Comparison of ENCODE assay signal across 8 cellular contexts in genomic region chr9:112348993-112349333, GRCh38. TPM values are rescaled to one million over a fixed set of nuclear protein-coding genes. Genes with fewer than 3 reads are reported as not detected.
A peak's percentile ranks its signal among the peaks of the same experiment; 100 is the strongest.
DNase-seq lines count a peak whose midpoint lies in the region; ATAC-seq, FAIRE-seq and TF ChIP-seq lines count a peak whose summit lies in the region.

No MANE protein-coding gene starts in this region.

- H3K27ac ChIP-seq in CD4-positive, alpha-beta T cell (ENCODE audit: low read depth, low read length) = no peak overlapping the region
- H3K27ac ChIP-seq in MM.1S (ENCODE audit: low read length) = no peak overlapping the region
- H3K27ac ChIP-seq in endothelial cell of umbilical vein (ENCODE audit: insufficient read depth, low read depth, low read length) = peak overlapping the region; percentile 5

- no peaks in the 10 kb centered on the region for H3K9me3 Mint-ChIP-seq in CD4-positive, alpha-beta T cell
- H3K9me3 Mint-ChIP-seq in natural killer cell = peaks cover 0 to 2% of the 10 kb centered on the region in 2 donors

- TF ChIP-seq POLR2A in endothelial cell of umbilical vein (IDR thresholded peaks at IDR 0.05; ENCODE audit: low read depth, low read length) = no peak

- H3K4me2 ChIP-seq in MM.1S (ENCODE audit: low read depth, low read length) = peak overlapping the region; percentile 61
- H3K4me2 ChIP-seq in endothelial cell of umbilical vein (ENCODE audit: insufficient read depth, low read length) = peak overlapping the region; percentile 93

- H3F3A ChIP-seq in MM.1S (ENCODE audit: insufficient read depth, low read length) = no peaks in the 10 kb centered on the region

- H3K4me1 ChIP-seq in MM.1S (ENCODE audit: low read length) (peaks cover 5% of the 10 kb centered on the region; the same call in 1 of the 2 replicates), endothelial cell of umbilical vein (ENCODE audit: control insufficient read depth, extremely low read depth, insufficient read depth, low read length) (peaks cover 6% of the 10 kb centered on the region)

- peak; percentile 12 for ATAC-seq in CD4-positive, alpha-beta T cell (ENCODE audit: poor library complexity)
- ATAC-seq in natural killer cell = no peak
- ATAC-seq in GM21528 (IDR thresholded peaks at IDR 0.05; ENCODE audit: low FRiP score, unreplicated experiment) = no peak
- ATAC-seq in HG03095 (IDR thresholded peaks at IDR 0.05; ENCODE audit: unreplicated experiment) = no peak

- no peak for TF ChIP-seq CTCF in CD4-positive, alpha-beta T cell (IDR thresholded peaks at IDR 0.05)
- TF ChIP-seq CTCF in MM.1S (IDR thresholded peaks at IDR 0.05; ENCODE audit: low read length) = no peak
- TF ChIP-seq CTCF in endothelial cell of umbilical vein (IDR thresholded peaks at IDR 0.05; ENCODE audit: extremely low read depth in 1 of 2, insufficient read depth in 1 of 2, low read depth in 1 of 2, low read length in 2 of 2) = no peak
- no peak for TF ChIP-seq CTCF in natural killer cell (IDR thresholded peaks at IDR 0.05)

- H3K9me3 ChIP-seq in CD4-positive, alpha-beta T cell (ENCODE audit: control insufficient read depth, low read length) = no peaks in the 10 kb centered on the region
- no peaks in the 10 kb centered on the region for H3K9me3 ChIP-seq in MM.1S (replicated peaks; ENCODE audit: insufficient read depth, low read length)
- H3K9me3 ChIP-seq in endothelial cell of umbilical vein (replicated peaks; ENCODE audit: control insufficient read depth, insufficient read depth, low read length) = no peaks in the 10 kb centered on the region

- H3K27me3 ChIP-seq in CD4-positive, alpha-beta T cell (ENCODE audit: control insufficient read depth, insufficient read depth, low read length) = no peaks in the 10 kb centered on the region
- H3K27me3 ChIP-seq in MM.1S (replicated peaks; ENCODE audit: insufficient read depth, low read length) = no peaks in the 10 kb centered on the region
- no peaks in the 10 kb centered on the region for H3K27me3 ChIP-seq in endothelial cell of umbilical vein (ENCODE audit: control insufficient read depth in 2 of 2, insufficient read depth in 2 of 2, low read length in 2 of 2)

- dilution Hi-C loops in endothelial cell of umbilical vein (cut with MboI; ENCODE audit: extremely low pct_ligation_motif_present, low sequenced_read_pairs) = no loop called here

- no TSS peak for BruUV-seq in endothelial cell of umbilical vein (replicated peaks; lab: Mats Ljungman, UMichigan)

- CTCF ChIA-PET in CD4-positive, alpha-beta T cell (lab: Charles Lee) = no interaction called here
- CTCF ChIA-PET in endothelial cell of umbilical vein (lab: Charles Lee) = interaction anchor here (0.6 kb wide), 1 partner anchor 236 kb away, joined by 3 read pairs; no protein-coding TSS in a partner anchor

- peak overlapping the region; percentile 77 for H3K27ac Mint-ChIP-seq in CD4-positive, alpha-beta T cell
- H3K27ac Mint-ChIP-seq in natural killer cell = peak overlapping the region in 1 of 2 donors; percentile 64

- H2AFZ ChIP-seq in MM.1S (ENCODE audit: low read length) (peak overlapping the region; percentile 81), endothelial cell of umbilical vein (ENCODE audit: low read depth, low read length) (peak overlapping the region; percentile 91)

- intact Hi-C loops in CD4-positive, alpha-beta T cell (cut with DNase I, micrococcal nuclease) = no loop called here
- intact Hi-C loops in endothelial cell of umbilical vein (cut with micrococcal nuclease) = no loop called here
- intact Hi-C loops in natural killer cell (cut with micrococcal nuclease) = no loop called here

- H3K4me1 Mint-ChIP-seq in CD4-positive, alpha-beta T cell (ENCODE audit: low read depth) = peaks cover 14% of the 10 kb centered on the region
- peaks cover 11 to 13% of the 10 kb centered on the region in 2 donors for H3K4me1 Mint-ChIP-seq in natural killer cell

- H4K20me1 ChIP-seq in MM.1S (ENCODE audit: insufficient read depth, low read length) = no peaks in the 10 kb centered on the region
- no peaks in the 10 kb centered on the region for H4K20me1 ChIP-seq in endothelial cell of umbilical vein (replicated peaks; ENCODE audit: control insufficient read depth, extremely low read depth, insufficient read depth, low read length)

- H3K36me3 Mint-ChIP-seq in CD4-positive, alpha-beta T cell (ENCODE audit: low read depth) = no peaks in the 10 kb centered on the region
- H3K36me3 Mint-ChIP-seq in natural killer cell = no peaks in the 10 kb centered on the region

- H3K4me3 ChIP-seq in MM.1S (ENCODE audit: low read length) (peak overlapping the region; percentile 49; the same call in 1 of the 2 replicates), endothelial cell of umbilical vein (replicated peaks in 1 of 3; ENCODE audit: insufficient read depth in 1 of 3, low read depth in 1 of 3, low read length in 3 of 3) (peak overlapping the region in 1 of 3 experiments; percentile 70)

- no peak for DNase-seq in CD4-positive, alpha-beta T cell
- DNase-seq in MM.1S = no peak
- no peak for DNase-seq in endothelial cell of umbilical vein (ENCODE audit: low read depth, low spot score)
- no peak for DNase-seq in natural killer cell
- no peak for DNase-seq in NCI-H446 (lab: John Stamatoyannopoulos, UW)
- no peak for DNase-seq in UCSD-AML1 (lab: John Stamatoyannopoulos, UW; ENCODE audit: unreplicated experiment)

- FAIRE-seq in endothelial cell of umbilical vein (lab: Jason Lieb, UNC) = no peak

- no peaks in the 10 kb centered on the region for H3K9me1 ChIP-seq in endothelial cell of umbilical vein (replicated peaks; ENCODE audit: control insufficient read depth, extremely low read depth, insufficient read depth, low read length)

- H3K9ac ChIP-seq in MM.1S (ENCODE audit: low read length) (peak overlapping the region; percentile 6; the same call in 1 of the 2 replicates), endothelial cell of umbilical vein (replicated peaks; ENCODE audit: extremely low read depth, insufficient read depth, low read length) (peak overlapping the region; percentile 48)

- H3K79me2 ChIP-seq in MM.1S (ENCODE audit: low read length) (no peaks in the 10 kb centered on the region), endothelial cell of umbilical vein (ENCODE audit: control insufficient read depth, insufficient read depth, low read length) (no peaks in the 10 kb centered on the region)

- POLR2A ChIA-PET in CD4-positive, alpha-beta T cell (lab: Charles Lee) = interaction anchor here (1.8 kb wide), 1 partner anchor 30 kb away, joined by 5 read pairs; no protein-coding TSS in a partner anchor
- POLR2A ChIA-PET in endothelial cell of umbilical vein (lab: Charles Lee) = no interaction called here

- H3K9me2 ChIP-seq in MM.1S (replicated peaks; ENCODE audit: insufficient read depth, low read length) = no peaks in the 10 kb centered on the region

- no peaks in the 10 kb centered on the region for H3K27me3 Mint-ChIP-seq in CD4-positive, alpha-beta T cell
- H3K27me3 Mint-ChIP-seq in natural killer cell (ENCODE audit: low read depth in 2 of 2) = peaks cover 8 to 15% of the 10 kb centered on the region in 2 donors

- no peaks in the 10 kb centered on the region for H3K36me3 ChIP-seq in MM.1S (replicated peaks; ENCODE audit: insufficient read depth, low read length)
- H3K36me3 ChIP-seq in endothelial cell of umbilical vein (ENCODE audit: control insufficient read depth in 2 of 2, extremely low read depth in 1 of 2, insufficient read depth in 2 of 2, low read length in 2 of 2) = no peaks in the 10 kb centered on the region

- H3K4me3 Mint-ChIP-seq in CD4-positive, alpha-beta T cell = peak overlapping the region; percentile 85
- H3K4me3 Mint-ChIP-seq in natural killer cell = peak overlapping the region; percentile 84

TF ChIP-seq in endothelial cell of umbilical vein, 7 proteins besides CTCF, POLR2A, EP300 and RAD21:
- TF ChIP-seq MYC (IDR thresholded peaks at IDR 0.05; ENCODE audit: low read depth, low read length) (no peak), POLR2AphosphoS5 (IDR thresholded peaks at IDR 0.05; ENCODE audit: insufficient read depth, low read depth, low read length) (no peak), MAX (IDR thresholded peaks at IDR 0.05; ENCODE audit: insufficient read depth, insufficient read length) (no peak), JUN (IDR thresholded peaks at IDR 0.05; ENCODE audit: borderline replicate concordance, insufficient read depth, insufficient read length, low read depth) (no peak), FOS (IDR thresholded peaks at IDR 0.05; ENCODE audit: borderline replicate concordance, insufficient read depth, low read length) (no peak)
TF ChIP-seq in endothelial cell of umbilical vein: peak in this region for 0.

RNA-seq across cellular contexts. Expression of gene PTBP3, which starts 15.5 kb away (rescaled TPM):
- total RNA-seq in CD4-positive, alpha-beta T cell = 100 to 1,000 TPM in 1 of 2 experiments, 10 to 100 TPM in 1; 100.0 to 110 TPM
- total RNA-seq in endothelial cell of umbilical vein (73.2 and 75.0 TPM in 2 replicates), natural killer cell (100 to 1,000 TPM; 135 to 156 (median 140) TPM)
- polyA plus RNA-seq in endothelial cell of umbilical vein = 42.4 and 49.5 TPM in 2 replicates
- 28.9 and 33.2 TPM in 2 replicates for polyA plus RNA-seq in endothelial cell of umbilical vein (2011; cell fraction: cytosol; rRNA removed)
- polyA plus RNA-seq in endothelial cell of umbilical vein (2011; cell fraction: nucleus; rRNA removed) = 29.8 and 35.3 TPM in 2 replicates
- 21.2 and 32.0 TPM in 2 replicates for polyA plus RNA-seq in endothelial cell of umbilical vein (2012)
- 87.6 and 106 TPM in 2 replicates for polyA minus RNA-seq in endothelial cell of umbilical vein
- 23.7 TPM for polyA minus RNA-seq in endothelial cell of umbilical vein (2011; cell fraction: cytosol; rRNA and poly(A)+ RNA removed)
- polyA minus RNA-seq in endothelial cell of umbilical vein (2011; cell fraction: nucleus; rRNA and poly(A)+ RNA removed) = 34.5 and 49.3 TPM in 2 replicates

RNA-seq across cellular contexts. Expression of gene HSDL2, which starts 30.9 kb away (rescaled TPM):
- 1 to 10 TPM; 3.8 to 4.9 TPM for total RNA-seq in CD4-positive, alpha-beta T cell
- total RNA-seq in endothelial cell of umbilical vein = 15.6 and 22.1 TPM in 2 replicates
- polyA plus RNA-seq in endothelial cell of umbilical vein = 4.0 and 5.6 TPM in 2 replicates
- polyA plus RNA-seq in endothelial cell of umbilical vein (2011; cell fraction: cytosol; rRNA removed) = 10.8 and 11.9 TPM in 2 replicates
- polyA plus RNA-seq in endothelial cell of umbilical vein (2011; cell fraction: nucleus; rRNA removed) = 9.5 and 11.1 TPM in 2 replicates
- polyA plus RNA-seq in endothelial cell of umbilical vein (2012) = 25.4 and 27.2 TPM in 2 replicates
- polyA minus RNA-seq in endothelial cell of umbilical vein = 18.9 and 25.1 TPM in 2 replicates
- 49.8 TPM for polyA minus RNA-seq in endothelial cell of umbilical vein (2011; cell fraction: cytosol; rRNA and poly(A)+ RNA removed)
- 6.1 and 6.9 TPM in 2 replicates for polyA minus RNA-seq in endothelial cell of umbilical vein (2011; cell fraction: nucleus; rRNA and poly(A)+ RNA removed)
- 10 to 100 TPM in 1 of 3 donors, 1 to 10 TPM in 2; 7.9 to 18.3 (median 8.6) TPM for total RNA-seq in natural killer cell
